ENCODE assay signal across 28 cellular contexts in genomic region chr5:118768607-118769175, GRCh38.
"Had no signal": no experiment of that assay in that cellular context is flagged by ENCODE, and none has a peak within 500 bp of the region (broad histone marks: within the 10 kb centered on the region; RNA-seq: fewer than 3 reads in every experiment).

No MANE protein-coding gene starts in this region.

- H3K27me3 ChIP-seq: colonic mucosa, dorsolateral prefrontal cortex, esophagus muscularis mucosa, esophagus squamous epithelium, foreskin keratinocyte, gastrocnemius medialis, gastroesophageal sphincter, heart left ventricle, heart right ventricle had no signal

- H3K4me1 ChIP-seq: colonic mucosa, esophagus muscularis mucosa, esophagus squamous epithelium, foreskin keratinocyte, gastrocnemius medialis, gastroesophageal sphincter, heart left ventricle, heart right ventricle had no signal

- H3K36me3 ChIP-seq: colonic mucosa, esophagus muscularis mucosa, esophagus squamous epithelium, gastrocnemius medialis, gastroesophageal sphincter, heart left ventricle, heart right ventricle had no signal

- FAIRE-seq: colon, endometrium, endothelial cell of umbilical vein, frontal cortex had no signal

- ATAC-seq: effector memory CD8-positive, alpha-beta T cell; esophagus mucosa; foreskin keratinocyte; gastrocnemius medialis; gastroesophageal sphincter; heart left ventricle; heart right ventricle had no signal

- H3K4me3 ChIP-seq: colonic mucosa, coronary artery, dorsolateral prefrontal cortex, esophagus muscularis mucosa, esophagus squamous epithelium, gastrocnemius medialis, gastroesophageal sphincter, heart left ventricle, heart right ventricle had no signal

- H3K27ac ChIP-seq: colonic mucosa, coronary artery, dorsolateral prefrontal cortex, epithelial cell of prostate, esophagus muscularis mucosa, esophagus squamous epithelium, foreskin keratinocyte, gastrocnemius medialis, gastroesophageal sphincter, heart left ventricle, heart right ventricle had no signal

- DNase-seq: colonic mucosa; cortex of kidney; dermis blood vessel endothelial cell; dorsolateral prefrontal cortex; effector CD4-positive, alpha-beta T cell; effector CD8-positive, alpha-beta T cell; effector memory CD4-positive, alpha-beta T cell; effector memory CD8-positive, alpha-beta T cell; endodermal cell; erythroblast; esophagus squamous epithelium; foreskin fibroblast; foreskin keratinocyte; foreskin melanocyte; gastrocnemius medialis; glutamatergic neuron; head of caudate nucleus; heart left ventricle; heart right ventricle had no signal

- H3K9me3 ChIP-seq: colonic mucosa, esophagus muscularis mucosa, esophagus squamous epithelium, gastrocnemius medialis, gastroesophageal sphincter had no signal
